ENCODE assay signal across 17 cellular contexts in genomic region chr11:68353118-68353517, GRCh38. TPM values are rescaled to one million over a fixed set of nuclear protein-coding genes. Genes with fewer than 3 reads are reported as not detected.
DNase-seq lines count a peak whose midpoint lies in the region; ATAC-seq and TF ChIP-seq lines count a peak whose summit lies in the region.
"Had no signal": no experiment of that assay in that cellular context is flagged by ENCODE, and none has a peak within 500 bp of the region (broad histone marks: within the 10 kb centered on the region; RNA-seq: fewer than 3 reads in every experiment).

No MANE protein-coding gene starts in this region.

- H3K27ac ChIP-seq in left ventricle myocardium inferior (replicated peaks) (peak overlapping the region; percentile 92), gastroesophageal sphincter (peak overlapping the region; percentile 92 to 97 (median 94))

- peaks cover 22% of the 10 kb centered on the region for H3K36me3 Mint-ChIP-seq in progenitor cell of endocrine pancreas (ENCODE audit: insufficient read depth)

- intact Hi-C loops in left ventricle myocardium inferior (cut with micrococcal nuclease), result no loop called here
- intact Hi-C loops in Right ventricle myocardium inferior (cut with DNase I), result loop anchor here (5.0 kb wide), 1 partner anchor 41 kb away; the partner anchor contains the start of gene LRP5

- H3K36me3 ChIP-seq in left ventricle myocardium inferior (peaks cover 11% of the 10 kb centered on the region), gastroesophageal sphincter (peaks cover 0 to 10% of the 10 kb centered on the region in 2 donors)

- no peak overlapping the region for H3K4me3 Mint-ChIP-seq in progenitor cell of endocrine pancreas (ENCODE audit: low read depth)
- H3K4me3 Mint-ChIP-seq: activated T-cell treated with anti-CD3 and anti-CD28 coated beads, Interleukin-2, amount 50 U/mL, for 4 hours; T-helper 2 cell treated with Interferon-gamma antibody and Interleukin-4, amounts not matched to agents 5 μg/mL and 100 μg/mL, for 36 hours had no signal

- peak overlapping the region; percentile 74 for H3K27ac Mint-ChIP-seq in progenitor cell of endocrine pancreas
- H3K27ac Mint-ChIP-seq: T-helper 2 cell treated with Interferon-gamma antibody and Interleukin-4, amounts not matched to agents 5 μg/mL and 100 μg/mL, for 36 hours had no signal

- no peaks in the 10 kb centered on the region for H3K27me3 Mint-ChIP-seq in progenitor cell of endocrine pancreas

- DNase-seq in left ventricle myocardium inferior (no peak), Right ventricle myocardium inferior (ENCODE audit: missing footprints) (no peak), progenitor cell of endocrine pancreas (ENCODE audit: low spot score, unreplicated experiment) (no peak)
- no peak for DNase-seq in central memory CD4-positive, alpha-beta T cell
- DNase-seq in stimulated activated CD4-positive, alpha-beta T cell treated with anti-CD3 and anti-CD28 coated beads, Interleukin-2, amount 100 ng/mL, for 24 hours, result no peak
- DNase-seq: activated CD4-positive, alpha-beta T cell treated with anti-CD3 and anti-CD28 coated beads for 4 hours; activated T-cell treated with anti-CD3 and anti-CD28 coated beads, Interleukin-2, amount 50 U/mL, for 4 hours; GOT3; midbrain; NCI-H146; NCI-H524; posterior cingulate gyrus; stimulated activated CD4-positive, alpha-beta T cell treated with anti-CD3 and anti-CD28 coated beads, Interleukin-1b, Interleukin-23, amount 100 ng/mL, for 48 hours had no signal

- TF ChIP-seq EP300 in gastroesophageal sphincter (IDR thresholded peaks at IDR 0.05), result no peak

- H3K27me3 ChIP-seq in left ventricle myocardium inferior (ENCODE audit: low read depth) (no peaks in the 10 kb centered on the region), gastroesophageal sphincter (no peaks in the 10 kb centered on the region)

- H3K4me1 ChIP-seq in left ventricle myocardium inferior, result peaks cover 78% of the 10 kb centered on the region
- H3K4me1 ChIP-seq in gastroesophageal sphincter, result peaks cover 7 to 96% (median 47%) of the 10 kb centered on the region in 3 donors

- ATAC-seq in Right ventricle myocardium inferior (no peak), gastroesophageal sphincter (no peak), GM19328 (IDR thresholded peaks at IDR 0.05; ENCODE audit: unreplicated experiment) (no peak), GM18519 (IDR thresholded peaks at IDR 0.05; ENCODE audit: low FRiP score, unreplicated experiment) (no peak)
- ATAC-seq: activated T-cell treated with anti-CD3 and anti-CD28 coated beads, Interleukin-2, amount 50 U/mL, for 4 hours had no signal

- WGBS in gastroesophageal sphincter (ENCODE audit: low coverage in 1 of 2), 2 donors, result no CpG with 5 or more reads among the region's 7 CpGs

- H3K9me3 Mint-ChIP-seq in progenitor cell of endocrine pancreas (ENCODE audit: low read depth), result no peaks in the 10 kb centered on the region
- H3K9me3 Mint-ChIP-seq: activated T-cell treated with anti-CD3 and anti-CD28 coated beads, Interleukin-2, amount 50 U/mL, for 4 hours; T-helper 2 cell treated with Interferon-gamma antibody and Interleukin-4, amounts not matched to agents 5 μg/mL and 100 μg/mL, for 36 hours had no signal

- H3K4me3 ChIP-seq in left ventricle myocardium inferior (no peak overlapping the region), gastroesophageal sphincter (no peak overlapping the region)

- no peaks in the 10 kb centered on the region for H3K4me1 Mint-ChIP-seq in progenitor cell of endocrine pancreas (ENCODE audit: low read depth)

- TF ChIP-seq CTCF in left ventricle myocardium inferior (IDR thresholded peaks at IDR 0.05; ENCODE audit: borderline replicate concordance) (no peak), gastroesophageal sphincter (IDR thresholded peaks at IDR 0.05) (no peak), progenitor cell of endocrine pancreas (IDR thresholded peaks at IDR 0.05; ENCODE audit: unreplicated experiment) (no peak)

- no peaks in the 10 kb centered on the region for H3K9me3 ChIP-seq in left ventricle myocardium inferior (replicated peaks)
- no peaks in the 10 kb centered on the region for H3K9me3 ChIP-seq in gastroesophageal sphincter

- TF ChIP-seq POLR2A in gastroesophageal sphincter (IDR thresholded peaks at IDR 0.05), result no peak

RNA-seq across cellular contexts. Expression of gene LRP5, which starts 40.7 kb away (rescaled TPM):
- total RNA-seq in left ventricle myocardium inferior (54.7 TPM), Right ventricle myocardium inferior (61.6 TPM), gastroesophageal sphincter (10 to 100 TPM; 32.6 to 68.9 (median 42.5) TPM), progenitor cell of endocrine pancreas (114 and 115 TPM in 2 replicates)
